1 cellular context compared by ENCODE assay signal in genomic region chr11:65501530-65502273, GRCh38.
TF ChIP-seq lines count a peak whose summit lies in the region.

No MANE protein-coding gene starts in this region.

TF ChIP-seq in HepG2, 621 proteins besides CTCF, POLR2A, EP300 and RAD21 (continues in another document):
- TF ChIP-seq CEBPZ (IDR thresholded peaks at IDR 0.05; ENCODE audit: low read length) (no peak), TGIF2 (CRISPR knock-in tag; IDR thresholded peaks at IDR 0.05) (peak; percentile 34; the same call in 1 of the 2 replicates), ZNF142 (CRISPR knock-in tag; IDR thresholded peaks at IDR 0.05) (no peak), AGO2 (optimal IDR thresholded peaks at IDR 0.05; ENCODE audit: low read depth, low read length) (peak; percentile 20), ATF5 (CRISPR knock-in tag; IDR thresholded peaks at IDR 0.05; ENCODE audit: low read depth) (no peak), ZNF549 (CRISPR knock-in tag; IDR thresholded peaks at IDR 0.05) (no peak), BRD4 (CRISPR knock-in tag; IDR thresholded peaks at IDR 0.05) (no peak), NFIC (IDR thresholded peaks at IDR 0.05; ENCODE audit: low read length) (no peak), MYC (CRISPR knock-in tag; IDR thresholded peaks at IDR 0.05; ENCODE audit: borderline replicate concordance) (no peak), PRPF4 (IDR thresholded peaks at IDR 0.05; ENCODE audit: low read depth, low read length, poor library complexity, severe bottlenecking) (no peak), ZNF580 (CRISPR knock-in tag; IDR thresholded peaks at IDR 0.05; ENCODE audit: borderline replicate concordance, low read depth) (no peak), ZNF598 (CRISPR knock-in tag; IDR thresholded peaks at IDR 0.05; ENCODE audit: borderline replicate concordance) (no peak), HDAC6 (IDR thresholded peaks at IDR 0.05; ENCODE audit: low read depth, low read length) (no peak), JARID2 (CRISPR knock-in tag; IDR thresholded peaks at IDR 0.05; ENCODE audit: insufficient replicate concordance) (no peak), GFI1 (CRISPR knock-in tag; IDR thresholded peaks at IDR 0.05; ENCODE audit: borderline replicate concordance) (0 out of 2 replicates have a peak, but pooled peaks have one; percentile 22), RBFOX2 (IDR thresholded peaks at IDR 0.05; ENCODE audit: low read depth, low read length) (0 out of 2 replicates have a peak, but pooled peaks have one; percentile 43), ASH2L (IDR thresholded peaks at IDR 0.05; ENCODE audit: insufficient read length, low read depth, low read length) (peak; percentile 15), ZKSCAN8 (CRISPR knock-in tag; IDR thresholded peaks at IDR 0.05; ENCODE audit: borderline replicate concordance) (no peak), FOXP1 (IDR thresholded peaks at IDR 0.05) (no peak), FOXP1 (CRISPR knock-in tag; IDR thresholded peaks at IDR 0.05) (no peak), AKNA (CRISPR knock-in tag; IDR thresholded peaks at IDR 0.05; ENCODE audit: borderline replicate concordance) (no peak), SSRP1 (CRISPR knock-in tag; IDR thresholded peaks at IDR 0.05) (0 out of 2 replicates have a peak, but pooled peaks have one; percentile 77), ZNF44 (CRISPR knock-in tag; IDR thresholded peaks at IDR 0.05) (no peak), KDM6A (CRISPR knock-in tag; IDR thresholded peaks at IDR 0.05; ENCODE audit: low read depth) (no peak), SUZ12 (IDR thresholded peaks at IDR 0.05; ENCODE audit: low read depth, low read length) (no peak), SNAI1 (CRISPR knock-in tag; IDR thresholded peaks at IDR 0.05; ENCODE audit: borderline replicate concordance) (no peak), ZKSCAN5 (CRISPR knock-in tag; IDR thresholded peaks at IDR 0.05) (no peak), NR3C1 (CRISPR knock-in tag; IDR thresholded peaks at IDR 0.05) (no peak), ZMAT3 (CRISPR knock-in tag; conservative IDR thresholded peaks at IDR 0.05) (no peak), JUNB (CRISPR knock-in tag; IDR thresholded peaks at IDR 0.05; ENCODE audit: borderline replicate concordance) (no peak), MEF2D (CRISPR knock-in tag; IDR thresholded peaks at IDR 0.05) (no peak), CREM (IDR thresholded peaks at IDR 0.05) (no peak), CREM (CRISPR knock-in tag; IDR thresholded peaks at IDR 0.05) (no peak), HNF1B (CRISPR knock-in tag; IDR thresholded peaks at IDR 0.05) (no peak), ZNF614 (CRISPR knock-in tag; IDR thresholded peaks at IDR 0.05; ENCODE audit: borderline replicate concordance) (no peak), CBFB (CRISPR knock-in tag; IDR thresholded peaks at IDR 0.05) (no peak), DNMT3B (CRISPR knock-in tag; conservative IDR thresholded peaks at IDR 0.05) (no peak), ATRX (CRISPR knock-in tag; IDR thresholded peaks at IDR 0.05; ENCODE audit: borderline replicate concordance) (no peak), ZNF605 (CRISPR knock-in tag; IDR thresholded peaks at IDR 0.05) (no peak), ZNF839 (CRISPR knock-in tag; IDR thresholded peaks at IDR 0.05; ENCODE audit: borderline replicate concordance) (no peak), TCF7L2 (IDR thresholded peaks at IDR 0.05; ENCODE audit: low read depth, low read length) (no peak), MLLT10 (CRISPR knock-in tag; IDR thresholded peaks at IDR 0.05) (peak; percentile 40), CENPT (CRISPR knock-in tag; IDR thresholded peaks at IDR 0.05; ENCODE audit: low read depth) (no peak), ZNF235 (CRISPR knock-in tag; IDR thresholded peaks at IDR 0.05; ENCODE audit: borderline replicate concordance) (no peak), ZNF550 (CRISPR knock-in tag; IDR thresholded peaks at IDR 0.05; ENCODE audit: borderline replicate concordance) (no peak), IRF2 (CRISPR knock-in tag; IDR thresholded peaks at IDR 0.05) (no peak), HOXA7 (CRISPR knock-in tag; IDR thresholded peaks at IDR 0.05) (no peak), BHLHE40 (IDR thresholded peaks at IDR 0.05; ENCODE audit: low read length) (no peak), CBX5 (CRISPR knock-in tag; IDR thresholded peaks at IDR 0.05; ENCODE audit: borderline replicate concordance) (no peak)
- TF ChIP-seq, protein P1, sequence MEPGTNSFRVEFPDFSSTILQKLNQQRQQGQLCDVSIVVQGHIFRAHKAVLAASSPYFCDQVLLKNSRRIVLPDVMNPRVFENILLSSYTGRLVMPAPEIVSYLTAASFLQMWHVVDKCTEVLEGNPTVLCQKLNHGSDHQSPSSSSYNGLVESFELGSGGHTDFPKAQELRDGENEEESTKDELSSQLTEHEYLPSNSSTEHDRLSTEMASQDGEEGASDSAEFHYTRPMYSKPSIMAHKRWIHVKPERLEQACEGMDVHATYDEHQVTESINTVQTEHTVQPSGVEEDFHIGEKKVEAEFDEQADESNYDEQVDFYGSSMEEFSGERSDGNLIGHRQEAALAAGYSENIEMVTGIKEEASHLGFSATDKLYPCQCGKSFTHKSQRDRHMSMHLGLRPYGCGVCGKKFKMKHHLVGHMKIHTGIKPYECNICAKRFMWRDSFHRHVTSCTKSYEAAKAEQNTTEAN (CRISPR knock-in tag; conservative IDR thresholded peaks at IDR 0.05) = no peak
- TF ChIP-seq, protein P2, sequence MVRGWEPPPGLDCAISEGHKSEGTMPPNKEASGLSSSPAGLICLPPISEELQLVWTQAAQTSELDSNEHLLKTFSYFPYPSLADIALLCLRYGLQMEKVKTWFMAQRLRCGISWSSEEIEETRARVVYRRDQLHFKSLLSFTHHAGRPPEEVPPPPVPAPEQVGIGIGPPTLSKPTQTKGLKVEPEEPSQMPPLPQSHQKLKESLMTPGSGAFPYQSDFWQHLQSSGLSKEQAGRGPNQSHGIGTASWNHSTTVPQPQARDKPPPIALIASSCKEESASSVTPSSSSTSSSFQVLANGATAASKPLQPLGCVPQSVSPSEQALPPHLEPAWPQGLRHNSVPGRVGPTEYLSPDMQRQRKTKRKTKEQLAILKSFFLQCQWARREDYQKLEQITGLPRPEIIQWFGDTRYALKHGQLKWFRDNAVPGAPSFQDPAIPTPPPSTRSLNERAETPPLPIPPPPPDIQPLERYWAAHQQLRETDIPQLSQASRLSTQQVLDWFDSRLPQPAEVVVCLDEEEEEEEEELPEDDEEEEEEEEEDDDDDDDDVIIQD (CRISPR knock-in tag; IDR thresholded peaks at IDR 0.05; ENCODE audit: low read depth) = no peak
